Comparison of ENCODE assay signal across 15 cellular contexts in genomic region chr12:98332626-98333025, GRCh38.
A peak's percentile ranks its signal among the peaks of the same experiment; 100 is the strongest.
DNase-seq lines count a peak whose midpoint lies in the region; ATAC-seq, FAIRE-seq and TF ChIP-seq lines count a peak whose summit lies in the region.
"Had no signal": no experiment of that assay in that cellular context is flagged by ENCODE, and none has a peak within 500 bp of the region (broad histone marks: within the 10 kb centered on the region; RNA-seq: fewer than 3 reads in every experiment).

No MANE protein-coding gene starts in this region.

- TF ChIP-seq POLR2A in H54 (IDR thresholded peaks at IDR 0.05; ENCODE audit: low read depth, low read length), result no peak

- no peak overlapping the region for H3K27ac ChIP-seq in effector memory CD4-positive, alpha-beta T cell (ENCODE audit: insufficient read depth, low read length, poor library complexity, severe bottlenecking)
- H3K27ac ChIP-seq: BLaER1, cardiac muscle cell, WERI-Rb-1 had no signal

- H3K9me3 ChIP-seq in effector memory CD4-positive, alpha-beta T cell (ENCODE audit: control insufficient read depth, low read length), result no peaks in the 10 kb centered on the region
- H3K9me3 ChIP-seq: BLaER1 had no signal

- ATAC-seq in GM19351 (IDR thresholded peaks at IDR 0.05; ENCODE audit: unreplicated experiment), result peak; percentile 90
- peak; percentile 88 for ATAC-seq in HG02938 (IDR thresholded peaks at IDR 0.05; ENCODE audit: unreplicated experiment)
- ATAC-seq: naive thymus-derived CD8-positive, alpha-beta T cell; PC-3 had no signal

- H3K36me3 ChIP-seq in effector memory CD4-positive, alpha-beta T cell (ENCODE audit: control insufficient read depth, insufficient read depth, low read length), result no peaks in the 10 kb centered on the region
- H3K36me3 ChIP-seq: BLaER1, cardiac muscle cell, WERI-Rb-1 had no signal

- FAIRE-seq in H54 (lab: Jason Lieb, UNC), result no peak
- FAIRE-seq: small intestine had no signal

- H3K27me3 ChIP-seq in effector memory CD4-positive, alpha-beta T cell (replicated peaks; ENCODE audit: control insufficient read depth, insufficient read depth, low read length, poor library complexity, severe bottlenecking), result no peaks in the 10 kb centered on the region
- H3K27me3 ChIP-seq: BLaER1, cardiac muscle cell had no signal

- no peak overlapping the region for H3K4me3 ChIP-seq in effector memory CD4-positive, alpha-beta T cell (ENCODE audit: insufficient read depth, low read depth, low read length, poor library complexity, severe bottlenecking)
- H3K4me3 ChIP-seq: BLaER1, cardiac muscle cell had no signal

- TF ChIP-seq CTCF in GM10266 (IDR thresholded peaks at IDR 0.05; ENCODE audit: control insufficient read depth, insufficient read depth, low read depth, missing control alignments), result peak; percentile 18

- H3K4me1 ChIP-seq in effector memory CD4-positive, alpha-beta T cell (ENCODE audit: control insufficient read depth, insufficient read depth, low read length, poor library complexity, severe bottlenecking), result no peaks in the 10 kb centered on the region
- H3K4me1 ChIP-seq: BLaER1 had no signal

- DNase-seq in GM10266 (ENCODE audit: extremely low spot score), result no peak
- peak; percentile 10 for DNase-seq in NCI-H146 treated with DMSO at 0.1 percent for 48 hours (lab: John Stamatoyannopoulos, UW; ENCODE audit: unreplicated experiment)
- no peak for DNase-seq in effector memory CD4-positive, alpha-beta T cell
- no peak for DNase-seq in DMS79 (lab: John Stamatoyannopoulos, UW)
- DNase-seq in GDM1 (lab: John Stamatoyannopoulos, UW), result no peak
- no peak for DNase-seq in H54 (ENCODE audit: insufficient read length, low spot score)
- DNase-seq: naive thymus-derived CD8-positive, alpha-beta T cell; PC-3; small intestine; stimulated activated CD8-positive, alpha-beta memory T cell treated with anti-CD3 and anti-CD28 coated beads, Interleukin-4, amount 100 ng/mL, for 48 hours; WERI-Rb-1 had no signal
